Comparison of ENCODE assay signal across 13 cellular contexts in genomic region chr20:44207066-44207723, GRCh38. TPM values are rescaled to one million over a fixed set of nuclear protein-coding genes. Genes with fewer than 3 reads are reported as not detected.
DNase-seq lines count a peak whose midpoint lies in the region; ATAC-seq, FAIRE-seq and TF ChIP-seq lines count a peak whose summit lies in the region.
"Had no signal": no experiment of that assay in that cellular context is flagged by ENCODE, and none has a peak within 500 bp of the region (broad histone marks: within the 10 kb centered on the region; RNA-seq: fewer than 3 reads in every experiment).

No MANE protein-coding gene starts in this region.

- H3K9ac ChIP-seq in HepG2 (ENCODE audit: insufficient read depth, low read depth, low read length), result no peak overlapping the region

- intact Hi-C loops in HepG2 (cut with micrococcal nuclease; ENCODE audit: unreplicated experiment), result loop anchor here (10.0 kb wide), 2 partner anchors 482 to 542 kb away; partner anchors contain the start of genes GTSF1L and MYBL2
- intact Hi-C loops in right lobe of liver (cut with DNase I), result no loop called here
- intact Hi-C loops in testis (cut with DNase I; ENCODE audit: low total_unique reads), result no loop called here

- H3K9me3 ChIP-seq in HepG2 (ENCODE audit: low read length), result no peaks in the 10 kb centered on the region
- H3K9me3 ChIP-seq in right lobe of liver, result no peaks in the 10 kb centered on the region
- H3K9me3 ChIP-seq in muscle layer of duodenum (ENCODE audit: control insufficient read depth in 1 of 2, low read length in 2 of 2), result no peaks in the 10 kb centered on the region
- no peaks in the 10 kb centered on the region for H3K9me3 ChIP-seq in testis

- 69% methylated on average over 3 of the region's 3 CpGs for WGBS in HepG2 (ENCODE audit: low lambda C conversion rate)
- 16% methylated on average over 3 of the region's 3 CpGs for WGBS in right lobe of liver (ENCODE audit: insufficient coverage, low coverage, low lambda C conversion rate, missing lambda C conversion rate)
- 21 to 31% methylated on average over 3 of the region's 3 CpGs for WGBS in testis, 2 donors

- TF ChIP-seq EP300 in HepG2 (IDR thresholded peaks at IDR 0.05; ENCODE audit: low read depth in 2 of 2, low read length in 2 of 2), result no peak
- TF ChIP-seq EP300 in HepG2 (CRISPR knock-in tag; IDR thresholded peaks at IDR 0.05; ENCODE audit: borderline replicate concordance), result no peak

- no peak for ATAC-seq in HepG2
- no peak for ATAC-seq in right lobe of liver
- ATAC-seq in GM19452 (IDR thresholded peaks at IDR 0.05; ENCODE audit: unreplicated experiment), result no peak

- FAIRE-seq in HepG2 (lab: Jason Lieb, UNC), result no peak

- BruUV-seq in HepG2 (replicated peaks; lab: Mats Ljungman, UMichigan), result no TSS peak

- peaks cover 90% of the 10 kb centered on the region for H3K79me2 ChIP-seq in HepG2 (ENCODE audit: insufficient read depth, low read length)

- no peak for DNase-seq in HepG2 (ENCODE audit: low spot score)
- DNase-seq in right lobe of liver, result no peak
- no peak for DNase-seq in testis
- no peak for DNase-seq in NCI-H345 (lab: John Stamatoyannopoulos, UW)
- DNase-seq in effector CD8-positive, alpha-beta T cell (lab: John Stamatoyannopoulos, UW), result no peak
- DNase-seq: activated naive CD4-positive, alpha-beta T cell; COR-L47; effector CD4-positive, alpha-beta T cell; NCI-H1105 treated with DMSO at 0.1 percent for 48 hours had no signal

- TF ChIP-seq RAD21 in HepG2 (CRISPR knock-in tag; IDR thresholded peaks at IDR 0.05), result no peak

- H4K20me1 ChIP-seq in HepG2 (ENCODE audit: insufficient read depth, low read length), result peaks cover 46% of the 10 kb centered on the region

- TF ChIP-seq POLR2A in HepG2 (IDR thresholded peaks at IDR 0.05; ENCODE audit: insufficient read depth in 1 of 2, low read depth in 2 of 2, low read length in 2 of 2) (no peak), right lobe of liver (IDR thresholded peaks at IDR 0.05) (no peak), testis (IDR thresholded peaks at IDR 0.05) (no peak)

- TF ChIP-seq CTCF in HepG2 (CRISPR knock-in tag; IDR thresholded peaks at IDR 0.05) (no peak), right lobe of liver (IDR thresholded peaks at IDR 0.05) (no peak), WI38 (IDR thresholded peaks at IDR 0.05; ENCODE audit: low read depth, low read length) (no peak), testis (IDR thresholded peaks at IDR 0.05) (no peak)

- peak overlapping the region in 1 of 3 experiments; percentile 91; a peak in 2 of 6 replicates for H3K4me3 ChIP-seq in HepG2 (replicated peaks in 1 of 3; ENCODE audit: insufficient read depth in 1 of 3, low read depth in 2 of 3, low read length in 3 of 3)
- no peak overlapping the region for H3K4me3 ChIP-seq in right lobe of liver
- peak overlapping the region; percentile 99 for H3K4me3 ChIP-seq in WI38 (ENCODE audit: low read depth, low read length)
- H3K4me3 ChIP-seq in muscle layer of duodenum (ENCODE audit: low read depth in 1 of 2, low read length in 2 of 2), result no peak overlapping the region
- no peak overlapping the region for H3K4me3 ChIP-seq in testis

- CTCF ChIA-PET in HepG2 (lab: Yijun Ruan, JAX; ENCODE audit: low intra/inter-chr PET ratio, low total read pairs), result no interaction called here

- H3K27ac ChIP-seq in HepG2 (ENCODE audit: extremely low read length, insufficient read depth, low read length) (peak overlapping the region; percentile 76), right lobe of liver (no peak overlapping the region), muscle layer of duodenum (ENCODE audit: low read length) (peak overlapping the region; percentile 98), testis (no peak overlapping the region)
- H3K27ac ChIP-seq: HL-60 had no signal

- peaks cover 8 to 28% of the 10 kb centered on the region in 2 experiments for H3K36me3 ChIP-seq in HepG2 (replicated peaks in 1 of 2; ENCODE audit: control insufficient read depth in 1 of 2, insufficient read depth in 2 of 2, low read length in 2 of 2)
- H3K36me3 ChIP-seq in right lobe of liver, result peaks cover 0 to 18% (median 5%) of the 10 kb centered on the region in 4 donors
- peaks cover 17 to 21% of the 10 kb centered on the region in 2 donors for H3K36me3 ChIP-seq in muscle layer of duodenum (ENCODE audit: control insufficient read depth in 1 of 2, insufficient read depth in 2 of 2, low read length in 2 of 2)
- H3K36me3 ChIP-seq in testis (ENCODE audit: low read depth, missing control alignments), result no peaks in the 10 kb centered on the region

- in situ Hi-C loops in HepG2 (cut with HindIII; ENCODE audit: extremely low pct_ligation_motif_present, low pct_unique_long_range_greater_than_20kb), result no loop called here

- peak overlapping the region; percentile 94 for H3K4me2 ChIP-seq in HepG2 (ENCODE audit: low read depth, low read length)

- H2AFZ ChIP-seq in HepG2 (ENCODE audit: low read length), result no peak overlapping the region

- peaks cover 58% of the 10 kb centered on the region for H3K4me1 ChIP-seq in HepG2 (ENCODE audit: insufficient read depth, low read length)
- peaks cover 0 to 45% (median 9%) of the 10 kb centered on the region in 4 donors for H3K4me1 ChIP-seq in right lobe of liver
- H3K4me1 ChIP-seq in muscle layer of duodenum (ENCODE audit: control insufficient read depth in 1 of 2, insufficient read depth in 2 of 2, low read length in 2 of 2), result peaks cover 16 to 48% of the 10 kb centered on the region in 2 donors
- peaks cover 22% of the 10 kb centered on the region for H3K4me1 ChIP-seq in testis

- POLR2A ChIA-PET in HepG2 (lab: Yijun Ruan, JAX), result no interaction called here

- no peaks in the 10 kb centered on the region; a peak in 1 of 5 replicates for H3K27me3 ChIP-seq in HepG2 (ENCODE audit: control insufficient read depth in 1 of 2, insufficient read depth in 2 of 2, low read length in 2 of 2)
- no peaks in the 10 kb centered on the region for H3K27me3 ChIP-seq in right lobe of liver
- no peaks in the 10 kb centered on the region for H3K27me3 ChIP-seq in muscle layer of duodenum (ENCODE audit: low read depth, low read length)
- no peaks in the 10 kb centered on the region for H3K27me3 ChIP-seq in testis

RNA-seq across cellular contexts. Expression of gene OSER1, which starts 3.4 kb away (rescaled TPM):
- total RNA-seq in HepG2 (2016; rRNA removed; fragmentation: Illumina TruSeq; extraction: Trizol), result 71.2 and 92.8 TPM in 2 replicates
- 47.2 and 53.9 TPM in 2 replicates for total RNA-seq in HepG2 (2016; cell fraction: cytosol; rRNA removed; fragmentation: Illumina TruSeq; extraction: Trizol; ENCODE audit: low read depth)
- total RNA-seq in HepG2 (2016; cell fraction: insoluble cytoplasmic fraction; rRNA removed; fragmentation: Illumina TruSeq; extraction: Trizol), result 68.4 and 97.8 TPM in 2 replicates
- total RNA-seq in HepG2 (2016; cell fraction: membrane; rRNA removed; fragmentation: Illumina TruSeq; extraction: Trizol), result 55.7 and 63.5 TPM in 2 replicates
- 43.8 and 44.3 TPM in 2 replicates for total RNA-seq in HepG2 (2016; cell fraction: nucleus; rRNA removed; fragmentation: Illumina TruSeq; extraction: Trizol)
- 67.0 and 71.5 TPM in 2 replicates for polyA plus RNA-seq in HepG2 (2011; rRNA removed)
- 45.9 and 56.3 TPM in 2 replicates for polyA plus RNA-seq in HepG2 (2011; cell fraction: cytosol; rRNA removed)
- polyA plus RNA-seq in HepG2 (2011; cell fraction: nucleus; rRNA removed), result 61.9 and 63.0 TPM in 2 replicates
- polyA plus RNA-seq in HepG2 (2012), result 47.9 and 61.6 TPM in 2 replicates
- 20.0 and 20.3 TPM in 2 replicates for polyA plus RNA-seq in HepG2 (2016; cell fraction: cytosol; fragmentation: Illumina TruSeq; extraction: Trizol; ENCODE audit: low read depth)
- polyA plus RNA-seq in HepG2 (2016; cell fraction: insoluble cytoplasmic fraction; fragmentation: Illumina TruSeq; extraction: Trizol; ENCODE audit: low read depth), result 76.4 and 82.6 TPM in 2 replicates
- 22.2 and 23.0 TPM in 2 replicates for polyA plus RNA-seq in HepG2 (2016; cell fraction: membrane; fragmentation: Illumina TruSeq; extraction: Trizol; ENCODE audit: low read depth)
- 77.5 and 79.8 TPM in 2 replicates for polyA plus RNA-seq in HepG2 (2016; cell fraction: nucleus; fragmentation: Illumina TruSeq; extraction: Trizol; ENCODE audit: insufficient read depth, low read depth)
- 42.9 and 49.7 TPM in 2 replicates for polyA minus RNA-seq in HepG2 (2011; rRNA and poly(A)+ RNA removed; ENCODE audit: low replicate concordance)
- 32.4 and 37.8 TPM in 2 replicates for polyA minus RNA-seq in HepG2 (2011; cell fraction: cytosol; rRNA and poly(A)+ RNA removed)
- polyA minus RNA-seq in HepG2 (2011; cell fraction: nucleus; rRNA and poly(A)+ RNA removed), result 18.4 and 28.8 TPM in 2 replicates
- total RNA-seq in right lobe of liver, result 10 to 100 TPM; 13.0 to 20.4 (median 17.3) TPM
- 10 to 100 TPM; 79.0 to 80.4 TPM for total RNA-seq in testis
- polyA plus RNA-seq in testis (ENCODE audit: insufficient read depth, low read depth, low replicate concordance), result 195 TPM

RNA-seq across cellular contexts. Expression of gene JPH2, which starts 20.2 kb away (rescaled TPM):
- total RNA-seq in HepG2 (2016; rRNA removed; fragmentation: Illumina TruSeq; extraction: Trizol) (not detected in 2 replicates), right lobe of liver (under 1 TPM in 5 of 6 experiments, not detected in 1; 0.09 to 0.31 (median 0.10) TPM), testis (1 to 10 TPM; 1.9 to 3.2 TPM)
- total RNA-seq in HepG2 (2016; cell fraction: cytosol; rRNA removed; fragmentation: Illumina TruSeq; extraction: Trizol; ENCODE audit: low read depth), result not detected in 2 replicates
- not detected in 2 replicates for total RNA-seq in HepG2 (2016; cell fraction: insoluble cytoplasmic fraction; rRNA removed; fragmentation: Illumina TruSeq; extraction: Trizol)
- total RNA-seq in HepG2 (2016; cell fraction: membrane; rRNA removed; fragmentation: Illumina TruSeq; extraction: Trizol), result not detected in 2 replicates
- total RNA-seq in HepG2 (2016; cell fraction: nucleus; rRNA removed; fragmentation: Illumina TruSeq; extraction: Trizol), result not detected in 2 replicates
- polyA plus RNA-seq in HepG2 (2011; rRNA removed) (0.42 and 0.61 TPM in 2 replicates), testis (ENCODE audit: insufficient read depth, low read depth, low replicate concordance) (3.7 TPM)
- 0.23 and 0.32 TPM in 2 replicates for polyA plus RNA-seq in HepG2 (2011; cell fraction: cytosol; rRNA removed)
- polyA plus RNA-seq in HepG2 (2011; cell fraction: nucleus; rRNA removed), result 2.7 and 2.9 TPM in 2 replicates
- polyA plus RNA-seq in HepG2 (2012), result 0.52 and 1.4 TPM in 2 replicates
- polyA plus RNA-seq in HepG2 (2016; cell fraction: cytosol; fragmentation: Illumina TruSeq; extraction: Trizol; ENCODE audit: low read depth), result not detected in 2 replicates
- polyA plus RNA-seq in HepG2 (2016; cell fraction: insoluble cytoplasmic fraction; fragmentation: Illumina TruSeq; extraction: Trizol; ENCODE audit: low read depth), result not detected in 2 replicates
- polyA plus RNA-seq in HepG2 (2016; cell fraction: membrane; fragmentation: Illumina TruSeq; extraction: Trizol; ENCODE audit: low read depth), result not detected in 2 replicates
- not detected in 2 replicates for polyA plus RNA-seq in HepG2 (2016; cell fraction: nucleus; fragmentation: Illumina TruSeq; extraction: Trizol; ENCODE audit: insufficient read depth, low read depth)
- 1.1 and 9.5 TPM in 2 replicates for polyA minus RNA-seq in HepG2 (2011; rRNA and poly(A)+ RNA removed; ENCODE audit: low replicate concordance)
- 0.30 TPM in 1 of 2 replicates, not detected in the other for polyA minus RNA-seq in HepG2 (2011; cell fraction: cytosol; rRNA and poly(A)+ RNA removed)
- 3.7 and 4.5 TPM in 2 replicates for polyA minus RNA-seq in HepG2 (2011; cell fraction: nucleus; rRNA and poly(A)+ RNA removed)

RNA-seq across cellular contexts. Expression of gene GDAP1L1, which starts 39.9 kb away (rescaled TPM):
- total RNA-seq in HepG2 (2016; rRNA removed; fragmentation: Illumina TruSeq; extraction: Trizol) (not detected in 2 replicates), right lobe of liver (not detected), testis (1 to 10 TPM; 1.3 to 1.7 TPM)
- total RNA-seq in HepG2 (2016; cell fraction: cytosol; rRNA removed; fragmentation: Illumina TruSeq; extraction: Trizol; ENCODE audit: low read depth), result not detected in 2 replicates
- total RNA-seq in HepG2 (2016; cell fraction: insoluble cytoplasmic fraction; rRNA removed; fragmentation: Illumina TruSeq; extraction: Trizol), result not detected in 2 replicates
- total RNA-seq in HepG2 (2016; cell fraction: membrane; rRNA removed; fragmentation: Illumina TruSeq; extraction: Trizol), result not detected in 2 replicates
- not detected in 2 replicates for total RNA-seq in HepG2 (2016; cell fraction: nucleus; rRNA removed; fragmentation: Illumina TruSeq; extraction: Trizol)
- polyA plus RNA-seq in HepG2 (2011; rRNA removed) (0.04 and 0.13 TPM in 2 replicates), testis (ENCODE audit: insufficient read depth, low read depth, low replicate concordance) (2.7 TPM)
- polyA plus RNA-seq in HepG2 (2011; cell fraction: cytosol; rRNA removed), result 0.26 TPM in 1 of 2 replicates, not detected in the other
- 0.26 TPM in 1 of 2 replicates, not detected in the other for polyA plus RNA-seq in HepG2 (2011; cell fraction: nucleus; rRNA removed)
- polyA plus RNA-seq in HepG2 (2012), result 0.47 and 0.64 TPM in 2 replicates
- not detected in 2 replicates for polyA plus RNA-seq in HepG2 (2016; cell fraction: cytosol; fragmentation: Illumina TruSeq; extraction: Trizol; ENCODE audit: low read depth)
- not detected in 2 replicates for polyA plus RNA-seq in HepG2 (2016; cell fraction: insoluble cytoplasmic fraction; fragmentation: Illumina TruSeq; extraction: Trizol; ENCODE audit: low read depth)
- not detected in 2 replicates for polyA plus RNA-seq in HepG2 (2016; cell fraction: membrane; fragmentation: Illumina TruSeq; extraction: Trizol; ENCODE audit: low read depth)
- polyA plus RNA-seq in HepG2 (2016; cell fraction: nucleus; fragmentation: Illumina TruSeq; extraction: Trizol; ENCODE audit: insufficient read depth, low read depth), result not detected in 2 replicates
- polyA minus RNA-seq in HepG2 (2011; rRNA and poly(A)+ RNA removed; ENCODE audit: low replicate concordance), result not detected in 2 replicates
- not detected in 2 replicates for polyA minus RNA-seq in HepG2 (2011; cell fraction: cytosol; rRNA and poly(A)+ RNA removed)
- not detected in 2 replicates for polyA minus RNA-seq in HepG2 (2011; cell fraction: nucleus; rRNA and poly(A)+ RNA removed)

Comparison
In these comparisons a context has a peak if more than half of its experiments do, and no peak if none do; other contexts are left out.
1. H3K27ac ChIP-seq: peak in HepG2 (single experiment) and muscle layer of duodenum (single experiment); none in right lobe of liver (0 of 3) and testis (0 of 2).